ENCODE assay signal across 8 cellular contexts in the genomic region with DNA sequence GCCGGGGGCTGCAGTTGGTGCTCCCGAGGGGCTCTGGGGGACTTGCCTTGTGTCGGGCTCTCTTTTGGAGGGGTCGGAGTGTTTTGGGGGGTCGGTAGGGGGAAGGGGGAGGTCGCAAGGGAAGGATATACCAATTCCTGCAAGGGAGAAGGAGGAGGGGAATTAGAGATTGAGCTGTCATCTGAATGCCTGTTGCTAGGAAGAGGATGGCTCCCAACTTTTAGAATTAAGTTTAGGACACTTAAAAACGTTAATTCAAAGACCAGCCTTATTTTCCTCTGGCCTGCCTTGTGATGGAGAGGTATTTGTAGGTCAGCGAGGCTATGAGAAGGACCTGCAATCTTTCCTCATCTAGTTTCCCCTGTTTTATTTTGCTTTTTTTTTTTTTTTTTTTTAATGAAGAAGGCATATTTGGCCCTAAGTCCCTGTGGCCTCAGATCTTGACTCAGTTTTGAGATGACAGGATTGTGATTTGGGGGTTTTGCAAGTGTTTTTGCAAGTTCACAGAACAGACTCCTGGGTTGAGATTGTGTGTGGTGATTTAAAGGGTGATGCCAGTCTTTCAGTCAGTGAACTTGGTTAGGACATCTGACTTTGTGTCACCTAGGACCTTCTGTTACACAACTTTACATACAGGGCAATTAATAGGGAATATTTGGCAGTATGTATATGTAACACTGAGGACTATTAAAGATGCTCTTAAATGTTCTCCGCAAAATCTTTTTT. TPM values are rescaled to one million over a fixed set of nuclear protein-coding genes. Genes with fewer than 3 reads are reported as not detected.
A peak's percentile ranks its signal among the peaks of the same experiment; 100 is the strongest.
DNase-seq lines count a peak whose midpoint lies in the region; ATAC-seq and TF ChIP-seq lines count a peak whose summit lies in the region.

No MANE protein-coding gene starts in this region.

- peaks cover 33% of the 10 kb centered on the region for H3K4me1 Mint-ChIP-seq in CD14-positive monocyte

- no peak for TF ChIP-seq POLR2A in body of pancreas (IDR thresholded peaks at IDR 0.05)

- H3K27me3 ChIP-seq in body of pancreas: no peaks in the 10 kb centered on the region
- no peaks in the 10 kb centered on the region for H3K27me3 ChIP-seq in liver (ENCODE audit: control insufficient read depth in 4 of 4, insufficient read depth in 4 of 4, low read length in 3 of 4)
- no peaks in the 10 kb centered on the region for H3K27me3 ChIP-seq in thymus (ENCODE audit: control insufficient read depth, insufficient read depth)

- H3K27me3 Mint-ChIP-seq in CD14-positive monocyte (ENCODE audit: low read depth in 3 of 3): peaks cover 0 to 11% (median 2%) of the 10 kb centered on the region in 3 donors

- no peak for TF ChIP-seq CTCF in CD14-positive monocyte (IDR thresholded peaks at IDR 0.05)
- TF ChIP-seq CTCF in body of pancreas (IDR thresholded peaks at IDR 0.05): no peak
- no peak for TF ChIP-seq CTCF in liver (IDR thresholded peaks at IDR 0.05; ENCODE audit: low read depth, low read length, missing input control)

- no peak for TF ChIP-seq RAD21 in liver (IDR thresholded peaks at IDR 0.05)

- intact Hi-C loops in CD14-positive monocyte (cut with micrococcal nuclease): no loop called here
- intact Hi-C loops in body of pancreas (cut with DNase I): no loop called here

- no peaks in the 10 kb centered on the region for H3K9me3 ChIP-seq in body of pancreas
- H3K9me3 ChIP-seq in liver (ENCODE audit: control insufficient read depth in 4 of 4, low read length in 3 of 4): no peaks in the 10 kb centered on the region
- no peaks in the 10 kb centered on the region for H3K9me3 ChIP-seq in thymus (ENCODE audit: control insufficient read depth)

- H3K27ac ChIP-seq in body of pancreas: peak overlapping the region; percentile 84 to 90 (median 84)
- H3K27ac ChIP-seq in liver (ENCODE audit: low read depth in 1 of 2, low read length in 2 of 2): peak overlapping the region; percentile 93 to 94
- peak overlapping the region; percentile 85 for H3K27ac ChIP-seq in thymus (ENCODE audit: low read depth)

- H3K9me3 Mint-ChIP-seq in CD14-positive monocyte: peaks cover 0 to 5% (median 2%) of the 10 kb centered on the region in 7 donors

- 10 to 11% methylated on average over 9 of the region's 9 CpGs for WGBS in body of pancreas, 2 donors
- WGBS in liver: 11% methylated on average over 9 of the region's 9 CpGs
- 13% methylated on average over 9 of the region's 9 CpGs for WGBS in thymus

- H3K4me3 ChIP-seq in Jurkat, Clone E6-1 (ENCODE audit: low read length): peak overlapping the region; percentile 86
- peak overlapping the region; percentile 33 to 90 for H3K4me3 ChIP-seq in body of pancreas
- H3K4me3 ChIP-seq in liver (ENCODE audit: low read depth in 1 of 3, low read length in 3 of 3): peak overlapping the region; percentile 69 to 86 (median 83)
- H3K4me3 ChIP-seq in thymus (ENCODE audit: low read length): peak overlapping the region; percentile 71

- H3K27ac Mint-ChIP-seq in CD14-positive monocyte: peak overlapping the region; percentile 35 to 90 (median 85)

- H3K9ac ChIP-seq in liver (ENCODE audit: low read depth in 1 of 2, low read length in 2 of 2): peak overlapping the region; percentile 72 to 82

- H3K36me3 Mint-ChIP-seq in CD14-positive monocyte: peaks cover 6 to 8% of the 10 kb centered on the region in 2 donors

- DNase-seq in CD14-positive monocyte (ENCODE audit: low spot score) (no peak), body of pancreas (no peak), inferior parietal cortex (ENCODE audit: extremely low spot score) (no peak)
- no peak for DNase-seq in Jurkat, Clone E6-1 (ENCODE audit: low read depth, low spot score)

- ATAC-seq in body of pancreas: no peak
- no peak for ATAC-seq in HG03045 (IDR thresholded peaks at IDR 0.05; ENCODE audit: unreplicated experiment)
- no peak for ATAC-seq in GM19467 (IDR thresholded peaks at IDR 0.05; ENCODE audit: unreplicated experiment)

- H3K4me3 Mint-ChIP-seq in CD14-positive monocyte: peak overlapping the region; percentile 96 to 97

- H3K4me1 ChIP-seq in body of pancreas (peaks cover 27% of the 10 kb centered on the region), liver (ENCODE audit: control insufficient read depth in 4 of 4, insufficient read depth in 4 of 4, low read length in 3 of 4) (peaks cover 8 to 37% (median 18%) of the 10 kb centered on the region in 4 donors), thymus (ENCODE audit: control insufficient read depth, insufficient read depth, low read length) (peaks cover 6% of the 10 kb centered on the region)

- H3K36me3 ChIP-seq in body of pancreas (replicated peaks in 1 of 2; ENCODE audit: insufficient read depth in 1 of 2, low read depth in 2 of 2) (no peaks in the 10 kb centered on the region), liver (ENCODE audit: control insufficient read depth in 4 of 4, insufficient read depth in 3 of 4, low read depth in 1 of 4, low read length in 3 of 4) (no peaks in the 10 kb centered on the region), thymus (ENCODE audit: control insufficient read depth, insufficient read depth) (no peaks in the 10 kb centered on the region)

TF ChIP-seq in liver, 16 proteins besides CTCF, POLR2A, EP300 and RAD21:
- TF ChIP-seq HNF4G (IDR thresholded peaks at IDR 0.05) (no peak), FOXA2 (IDR thresholded peaks at IDR 0.05) (no peak), JUND (IDR thresholded peaks at IDR 0.05) (no peak), HNF4A (conservative IDR thresholded peaks at IDR 0.05) (no peak), GABPA (IDR thresholded peaks at IDR 0.05 in 1 of 2, conservative IDR thresholded peaks at IDR 0.05 in 1 of 2) (no peak), FOXA1 (IDR thresholded peaks at IDR 0.05) (no peak), NR2F2 (IDR thresholded peaks at IDR 0.05) (no peak), EGR1 (IDR thresholded peaks at IDR 0.05; ENCODE audit: low read depth in 2 of 2) (no peak), ATF3 (IDR thresholded peaks at IDR 0.05) (no peak), YY1 (IDR thresholded peaks at IDR 0.05) (peak; percentile 20), RXRA (IDR thresholded peaks at IDR 0.05) (peak; percentile 37 to 41)
- TF ChIP-seq, protein P1, sequence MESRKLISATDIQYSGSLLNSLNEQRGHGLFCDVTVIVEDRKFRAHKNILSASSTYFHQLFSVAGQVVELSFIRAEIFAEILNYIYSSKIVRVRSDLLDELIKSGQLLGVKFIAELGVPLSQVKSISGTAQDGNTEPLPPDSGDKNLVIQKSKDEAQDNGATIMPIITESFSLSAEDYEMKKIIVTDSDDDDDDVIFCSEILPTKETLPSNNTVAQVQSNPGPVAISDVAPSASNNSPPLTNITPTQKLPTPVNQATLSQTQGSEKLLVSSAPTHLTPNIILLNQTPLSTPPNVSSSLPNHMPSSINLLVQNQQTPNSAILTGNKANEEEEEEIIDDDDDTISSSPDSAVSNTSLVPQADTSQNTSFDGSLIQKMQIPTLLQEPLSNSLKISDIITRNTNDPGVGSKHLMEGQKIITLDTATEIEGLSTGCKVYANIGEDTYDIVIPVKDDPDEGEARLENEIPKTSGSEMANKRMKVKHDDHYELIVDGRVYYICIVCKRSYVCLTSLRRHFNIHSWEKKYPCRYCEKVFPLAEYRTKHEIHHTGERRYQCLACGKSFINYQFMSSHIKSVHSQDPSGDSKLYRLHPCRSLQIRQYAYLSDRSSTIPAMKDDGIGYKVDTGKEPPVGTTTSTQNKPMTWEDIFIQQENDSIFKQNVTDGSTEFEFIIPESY (IDR thresholded peaks at IDR 0.05): no peak
- TF ChIP-seq, protein P2, sequence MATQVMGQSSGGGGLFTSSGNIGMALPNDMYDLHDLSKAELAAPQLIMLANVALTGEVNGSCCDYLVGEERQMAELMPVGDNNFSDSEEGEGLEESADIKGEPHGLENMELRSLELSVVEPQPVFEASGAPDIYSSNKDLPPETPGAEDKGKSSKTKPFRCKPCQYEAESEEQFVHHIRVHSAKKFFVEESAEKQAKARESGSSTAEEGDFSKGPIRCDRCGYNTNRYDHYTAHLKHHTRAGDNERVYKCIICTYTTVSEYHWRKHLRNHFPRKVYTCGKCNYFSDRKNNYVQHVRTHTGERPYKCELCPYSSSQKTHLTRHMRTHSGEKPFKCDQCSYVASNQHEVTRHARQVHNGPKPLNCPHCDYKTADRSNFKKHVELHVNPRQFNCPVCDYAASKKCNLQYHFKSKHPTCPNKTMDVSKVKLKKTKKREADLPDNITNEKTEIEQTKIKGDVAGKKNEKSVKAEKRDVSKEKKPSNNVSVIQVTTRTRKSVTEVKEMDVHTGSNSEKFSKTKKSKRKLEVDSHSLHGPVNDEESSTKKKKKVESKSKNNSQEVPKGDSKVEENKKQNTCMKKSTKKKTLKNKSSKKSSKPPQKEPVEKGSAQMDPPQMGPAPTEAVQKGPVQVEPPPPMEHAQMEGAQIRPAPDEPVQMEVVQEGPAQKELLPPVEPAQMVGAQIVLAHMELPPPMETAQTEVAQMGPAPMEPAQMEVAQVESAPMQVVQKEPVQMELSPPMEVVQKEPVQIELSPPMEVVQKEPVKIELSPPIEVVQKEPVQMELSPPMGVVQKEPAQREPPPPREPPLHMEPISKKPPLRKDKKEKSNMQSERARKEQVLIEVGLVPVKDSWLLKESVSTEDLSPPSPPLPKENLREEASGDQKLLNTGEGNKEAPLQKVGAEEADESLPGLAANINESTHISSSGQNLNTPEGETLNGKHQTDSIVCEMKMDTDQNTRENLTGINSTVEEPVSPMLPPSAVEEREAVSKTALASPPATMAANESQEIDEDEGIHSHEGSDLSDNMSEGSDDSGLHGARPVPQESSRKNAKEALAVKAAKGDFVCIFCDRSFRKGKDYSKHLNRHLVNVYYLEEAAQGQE (IDR thresholded peaks at IDR 0.05): no peak
- TF ChIP-seq, protein P3, sequence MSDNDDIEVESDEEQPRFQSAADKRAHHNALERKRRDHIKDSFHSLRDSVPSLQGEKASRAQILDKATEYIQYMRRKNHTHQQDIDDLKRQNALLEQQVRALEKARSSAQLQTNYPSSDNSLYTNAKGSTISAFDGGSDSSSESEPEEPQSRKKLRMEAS (IDR thresholded peaks at IDR 0.05): no peak
TF ChIP-seq in liver: peak in this region for 2.

RNA-seq across cellular contexts. Expression of gene TMEM135, which starts 0.7 kb away (rescaled TPM):
- 1 to 10 TPM; 5.9 to 8.4 TPM for polyA plus RNA-seq in CD14-positive monocyte
- polyA plus RNA-seq in Jurkat, Clone E6-1 (2012; ENCODE audit: insufficient read depth, insufficient read length): 20.5 TPM
- 10 to 100 TPM; 11.2 to 20.1 TPM for total RNA-seq in body of pancreas
- 10 to 100 TPM; 29.4 to 38.9 TPM for total RNA-seq in liver
- polyA plus RNA-seq in liver: 10 to 100 TPM; 10.0 to 17.5 TPM
- 11.1 TPM for polyA plus RNA-seq in thymus
